ENCODE assay signal across 9 cellular contexts in the genomic region with DNA sequence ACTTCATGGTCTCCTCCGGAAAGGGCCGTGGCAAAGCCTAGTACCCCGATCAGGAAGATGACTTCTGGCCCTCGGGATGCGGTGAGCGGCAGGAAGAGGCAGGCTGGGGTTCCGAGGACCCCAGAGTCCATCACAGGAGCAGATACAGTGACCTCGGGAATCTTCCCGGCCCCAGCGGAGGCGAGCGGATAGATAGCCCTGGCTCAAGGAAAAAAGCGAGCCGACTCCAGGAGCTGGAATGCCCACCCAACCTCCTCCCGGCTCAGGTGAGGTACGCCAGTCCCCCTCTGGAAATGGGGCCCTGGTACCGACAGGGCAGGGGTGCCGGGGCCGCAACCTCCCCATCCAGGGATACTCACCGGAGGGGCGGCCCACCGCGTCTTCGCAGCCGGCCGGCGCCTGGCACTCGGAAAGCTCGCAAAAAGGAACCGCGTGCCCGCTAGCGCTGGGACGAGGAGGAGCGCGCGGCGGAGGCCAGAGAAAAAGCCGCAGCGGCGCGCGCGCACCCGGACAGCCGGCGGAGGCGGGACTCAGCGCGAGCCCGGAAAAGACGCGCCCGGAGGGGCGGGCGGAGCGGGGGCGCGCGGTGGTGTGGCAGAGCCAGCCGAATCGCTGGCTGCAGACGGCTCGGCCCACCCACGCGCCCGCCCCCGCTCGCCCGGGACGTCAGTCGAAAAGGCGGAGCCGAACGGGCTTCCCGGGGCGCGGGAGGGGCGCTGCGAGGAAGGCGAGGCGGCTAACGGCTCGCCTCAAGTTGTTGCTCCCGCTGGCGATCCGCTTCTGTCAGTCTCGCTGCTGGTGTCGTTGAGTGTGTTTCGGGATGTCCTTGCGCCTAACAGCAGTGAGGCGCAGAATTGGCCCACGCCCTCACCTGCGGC. TPM values are rescaled to one million over a fixed set of nuclear protein-coding genes. Genes with fewer than 3 reads are reported as not detected.
A peak's percentile ranks its signal among the peaks of the same experiment; 100 is the strongest.
DNase-seq lines count a peak whose midpoint lies in the region; ATAC-seq and TF ChIP-seq lines count a peak whose summit lies in the region.
"Had no signal": no experiment of that assay in that cellular context is flagged by ENCODE, and none has a peak within 500 bp of the region (broad histone marks: within the 10 kb centered on the region; RNA-seq: fewer than 3 reads in every experiment).

Gene ACSL4 (minus strand): TSS at position 478 of the 878 bp plus-strand sequence. CDS start 49,894 bp downstream, outside the sequence.

- H3K9me3 Mint-ChIP-seq in MCF 10A (ENCODE audit: unreplicated experiment) = no peaks in the 10 kb centered on the region

- ATAC-seq in HG03066 (IDR thresholded peaks at IDR 0.05; ENCODE audit: low read depth, unreplicated experiment) = peak; percentile 78

- H3K4me1 Mint-ChIP-seq in MCF 10A (ENCODE audit: insufficient read depth, unreplicated experiment) = peaks cover 17% of the 10 kb centered on the region

- H3K36me3 Mint-ChIP-seq in MCF 10A (ENCODE audit: insufficient read depth, unreplicated experiment) = peaks cover 7% of the 10 kb centered on the region

- H3K9ac ChIP-seq in skeletal muscle tissue (ENCODE audit: low read depth in 1 of 3, low read length in 3 of 3) = peak within 1 kb of the TSS; percentile 84 to 88 (median 85)

- peak within 1 kb of the TSS; percentile 90 for H3K4me3 Mint-ChIP-seq in MCF 10A (ENCODE audit: unreplicated experiment)

- POLR2A ChIA-PET in MCF 10A (lab: Yijun Ruan, JAX) = interaction anchor here (0.7 to 5.2 kb wide), 21 partner anchors 10 to 576 kb away, joined by 3 to 47 read pairs (median 6); no protein-coding TSS in a partner anchor

- H3K27me3 ChIP-seq in skeletal muscle tissue (ENCODE audit: control insufficient read depth in 3 of 3, insufficient read depth in 3 of 3, low read length in 3 of 3) = no peaks in the 10 kb centered on the region

- intact Hi-C loops in MCF 10A (cut with micrococcal nuclease) = loop anchor here (1.0 to 5.0 kb wide), 2 partner anchors 109 to 124 kb away; no protein-coding TSS in a partner anchor

- DNase-seq in NCI-H1417 (lab: John Stamatoyannopoulos, UW) = peak; percentile 86 to 88 (median 87)
- DNase-seq in NCI-H1417 treated with DMSO at 0.1 percent for 48 hours (lab: John Stamatoyannopoulos, UW) = no peak
- DNase-seq in NCI-H2196 treated with DMSO at 0.1 percent for 48 hours (lab: John Stamatoyannopoulos, UW; ENCODE audit: unreplicated experiment) = peak; percentile 63
- peak; percentile 82 for DNase-seq in MCF 10A (ENCODE audit: unreplicated experiment)

- H3K27me3 Mint-ChIP-seq in MCF 10A (ENCODE audit: insufficient read depth, unreplicated experiment) = peaks cover 26% of the 10 kb centered on the region

- H3K4me1 ChIP-seq in skeletal muscle tissue (ENCODE audit: control insufficient read depth in 3 of 3, insufficient read depth in 3 of 3, low read length in 3 of 3) = peaks cover 0 to 2% (median 0%) of the 10 kb centered on the region in 3 donors

- CTCF ChIA-PET in MCF 10A (lab: Yijun Ruan, JAX) = interaction anchor here (0.6 to 2.5 kb wide), 6 partner anchors 12 to 155 kb away, joined by 3 to 9 read pairs (median 3); no protein-coding TSS in a partner anchor

- H3K4me3 ChIP-seq in iPS-18c (ENCODE audit: insufficient read depth, low read depth, low read length) (peak within 1 kb of the TSS; percentile 91), skeletal muscle tissue (ENCODE audit: low read length in 3 of 3) (peak within 1 kb of the TSS; percentile 72 to 87 (median 82))

- TSS peak; percentile 74 for BruUV-seq in MCF 10A (replicated peaks; lab: Mats Ljungman, UMichigan)

- H3K9me3 ChIP-seq in iPS-18c (ENCODE audit: control insufficient read depth, insufficient read depth, low read length) (no peaks in the 10 kb centered on the region), skeletal muscle tissue (ENCODE audit: control insufficient read depth in 3 of 3, low read length in 3 of 3) (no peaks in the 10 kb centered on the region)

- peak within 1 kb of the TSS; percentile 81 for H3K27ac Mint-ChIP-seq in MCF 10A (ENCODE audit: low read depth, unreplicated experiment)

- TF ChIP-seq CTCF in VCaP (conservative IDR thresholded peaks at IDR 0.05) (no peak), MCF 10A (IDR thresholded peaks at IDR 0.05; ENCODE audit: unreplicated experiment) (no peak)

- H3K27ac ChIP-seq in VCaP = peak within 1 kb of the TSS; percentile 40; the same call in 1 of the 2 replicates
- H3K27ac ChIP-seq in skeletal muscle tissue (ENCODE audit: low read depth, low read length) = peak within 1 kb of the TSS; percentile 86
- H3K27ac ChIP-seq: 22Rv1 had no signal

- H3K36me3 ChIP-seq in skeletal muscle tissue (ENCODE audit: control insufficient read depth in 3 of 3, insufficient read depth in 3 of 3, low read length in 3 of 3) = no peaks in the 10 kb centered on the region

RNA-seq across cellular contexts. Expression of gene ACSL4, which starts in this region (rescaled TPM):
- total RNA-seq in MCF 10A (2022) (48.0 and 70.1 TPM in 2 replicates), skeletal muscle tissue (27.7 TPM)
